ENCODE assay signal across 3 cellular contexts in genomic region chr7:82823073-82823472, GRCh38.
TF ChIP-seq lines count a peak whose summit lies in the region.

No MANE protein-coding gene starts in this region.

TF ChIP-seq in HepG2, 621 proteins besides CTCF, POLR2A, EP300 and RAD21:
- peak; percentile 81 to 92 for TF ChIP-seq MAFK (conservative IDR thresholded peaks at IDR 0.05 in 1 of 2, IDR thresholded peaks at IDR 0.05 in 1 of 2; ENCODE audit: low read length in 2 of 2)
- TF ChIP-seq MAFF (IDR thresholded peaks at IDR 0.05; ENCODE audit: low read depth, low read length) = peak; percentile 87
- TF ChIP-seq EEA1 (CRISPR knock-in tag; IDR thresholded peaks at IDR 0.05; ENCODE audit: borderline replicate concordance) = no peak

TF ChIP-seq in IMR-90, 13 proteins besides CTCF, POLR2A, EP300 and RAD21:
- TF ChIP-seq NFE2L2 (IDR thresholded peaks at IDR 0.05; ENCODE audit: low read depth, low read length) (no peak), MAZ (IDR thresholded peaks at IDR 0.05; ENCODE audit: borderline replicate concordance, low read depth, low read length) (no peak), BHLHE40 (IDR thresholded peaks at IDR 0.05; ENCODE audit: low read depth, low read length) (no peak), FOS (IDR thresholded peaks at IDR 0.05; ENCODE audit: low read depth, low read length) (no peak), MAFK (IDR thresholded peaks at IDR 0.05; ENCODE audit: low read depth, low read length) (peak; percentile 85), USF2 (IDR thresholded peaks at IDR 0.05; ENCODE audit: low read depth, low read length) (no peak)

TF ChIP-seq in endothelial cell of umbilical vein, 7 proteins besides CTCF, POLR2A, EP300 and RAD21:
- TF ChIP-seq MYC (IDR thresholded peaks at IDR 0.05; ENCODE audit: low read depth, low read length) = no peak
- peak; percentile 21 for TF ChIP-seq FOS (IDR thresholded peaks at IDR 0.05; ENCODE audit: borderline replicate concordance, insufficient read depth, low read length)
